21 cellular contexts compared by ENCODE assay signal in the genomic region with DNA sequence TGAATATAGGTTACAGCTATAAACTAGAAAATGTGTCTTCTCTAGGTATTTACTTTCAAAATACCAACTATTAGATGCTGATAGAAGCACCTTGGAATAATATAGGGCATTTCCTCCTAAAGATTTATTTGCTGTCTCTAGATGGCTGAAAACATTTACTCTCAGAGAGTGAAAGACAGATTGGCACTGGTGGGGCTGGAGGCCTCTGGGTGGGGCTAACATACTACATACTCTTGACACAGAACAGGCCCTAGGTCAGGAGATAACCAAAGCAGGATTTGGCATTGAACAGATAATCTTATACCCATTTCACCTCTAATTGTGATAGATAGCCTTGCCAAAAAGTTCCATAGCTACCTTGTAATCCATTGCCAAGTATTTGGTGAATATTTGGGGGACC.
"Had no signal": no experiment of that assay in that cellular context is flagged by ENCODE, and none has a peak within 500 bp of the region (broad histone marks: within the 10 kb centered on the region; RNA-seq: fewer than 3 reads in every experiment).

No MANE protein-coding gene starts in this region.

- H3K4me2 ChIP-seq: smooth muscle cell had no signal

- H3K36me3 Mint-ChIP-seq: activated CD8-positive, alpha-beta memory T cell treated with anti-CD3 and anti-CD28 coated beads, Interleukin-2, amount 10 ng/mL, durations not matched to agents 7 days and 5 days; stimulated activated memory B cell treated with anti-CD40 and anti-IgM and Interleukin-4, amounts not matched to agents 10 μg/mL and 1 μg/mL and 100 μg/mL, for 72 hours; WTC11 had no signal

- H3K4me3 Mint-ChIP-seq: activated CD4-positive, alpha-beta T cell treated with anti-CD3 and anti-CD28 coated beads for 36 hours; activated CD8-positive, alpha-beta memory T cell treated with anti-CD3 and anti-CD28 coated beads, Interleukin-2, amount 10 ng/mL, durations not matched to agents 7 days and 5 days; activated T-helper 17 cell treated with anti-CD3 and anti-CD28 coated beads, Interleukin-2, amount 50 U/mL, for 72 hours; nephron progenitor cell; stimulated activated memory B cell treated with anti-CD40 and anti-IgM and Interleukin-4, amounts not matched to agents 10 μg/mL and 1 μg/mL and 100 μg/mL, for 72 hours; WTC11 had no signal

- H3K36me3 ChIP-seq: brain microvascular endothelial cell, gastroesophageal sphincter, heart left ventricle had no signal

- ATAC-seq: activated CD4-positive, alpha-beta T cell treated with anti-CD3 and anti-CD28 coated beads for 36 hours; activated CD8-positive, alpha-beta memory T cell treated with anti-CD3 and anti-CD28 coated beads, Interleukin-2, amount 10 ng/mL, durations not matched to agents 7 days and 5 days; activated T-helper 17 cell treated with anti-CD3 and anti-CD28 coated beads, Interleukin-2, amount 50 U/mL, for 72 hours; gastroesophageal sphincter; heart left ventricle; left lobe of liver; sciatic nerve; stimulated activated memory B cell treated with anti-CD40 and anti-IgM and Interleukin-4, amounts not matched to agents 10 μg/mL and 1 μg/mL and 100 μg/mL, for 72 hours; WTC11 had no signal

- H3K4me1 ChIP-seq: gastroesophageal sphincter, heart left ventricle had no signal

- H3K4me3 ChIP-seq: gastroesophageal sphincter, heart left ventricle, smooth muscle cell had no signal

- H3K27ac Mint-ChIP-seq: activated CD4-positive, alpha-beta T cell treated with anti-CD3 and anti-CD28 coated beads for 36 hours; activated CD8-positive, alpha-beta memory T cell treated with anti-CD3 and anti-CD28 coated beads, Interleukin-2, amount 10 ng/mL, durations not matched to agents 7 days and 5 days; activated T-helper 17 cell treated with anti-CD3 and anti-CD28 coated beads, Interleukin-2, amount 50 U/mL, for 72 hours; nephron progenitor cell; stimulated activated memory B cell treated with anti-CD40 and anti-IgM and Interleukin-4, amounts not matched to agents 10 μg/mL and 1 μg/mL and 100 μg/mL, for 72 hours; WTC11 had no signal

- DNase-seq: activated CD4-positive, alpha-beta T cell treated with anti-CD3 and anti-CD28 coated beads for 36 hours; activated CD4-positive, alpha-beta T cell treated with anti-CD3 and anti-CD28 coated beads, Interleukin-2, amount 50 U/mL, for 48 hours; activated CD8-positive, alpha-beta memory T cell treated with anti-CD3 and anti-CD28 coated beads, Interleukin-2, amount 10 ng/mL, durations not matched to agents 7 days and 5 days; activated naive CD4-positive, alpha-beta T cell treated with anti-CD3 and anti-CD28 coated beads, Interleukin-2, amount 50 U/mL, for 16 hours; aorta; brain microvascular endothelial cell; central memory CD4-positive, alpha-beta T cell; heart left ventricle; kidney; mammary epithelial cell; nephron progenitor cell; nucleus accumbens; stimulated activated CD4-positive, alpha-beta T cell treated with anti-CD3 and anti-CD28 coated beads, Interleukin-4, amount 100 ng/mL, for 1 hour; T-helper 2 cell had no signal

- H3K27me3 ChIP-seq: brain microvascular endothelial cell, gastroesophageal sphincter, heart left ventricle had no signal

- H3K9me3 Mint-ChIP-seq: activated T-helper 17 cell treated with anti-CD3 and anti-CD28 coated beads, Interleukin-2, amount 50 U/mL, for 72 hours; nephron progenitor cell; stimulated activated memory B cell treated with anti-CD40 and anti-IgM and Interleukin-4, amounts not matched to agents 10 μg/mL and 1 μg/mL and 100 μg/mL, for 72 hours; WTC11 had no signal

- H3K9me3 ChIP-seq: gastroesophageal sphincter, heart left ventricle had no signal

- H3K4me1 Mint-ChIP-seq: activated CD4-positive, alpha-beta T cell treated with anti-CD3 and anti-CD28 coated beads for 36 hours; activated CD8-positive, alpha-beta memory T cell treated with anti-CD3 and anti-CD28 coated beads, Interleukin-2, amount 10 ng/mL, durations not matched to agents 7 days and 5 days; activated T-helper 17 cell treated with anti-CD3 and anti-CD28 coated beads, Interleukin-2, amount 50 U/mL, for 72 hours; nephron progenitor cell; stimulated activated memory B cell treated with anti-CD40 and anti-IgM and Interleukin-4, amounts not matched to agents 10 μg/mL and 1 μg/mL and 100 μg/mL, for 72 hours had no signal

- H3K27ac ChIP-seq: brain microvascular endothelial cell, gastroesophageal sphincter, heart left ventricle had no signal

- H3K27me3 Mint-ChIP-seq: activated CD4-positive, alpha-beta T cell treated with anti-CD3 and anti-CD28 coated beads for 36 hours; activated T-helper 17 cell treated with anti-CD3 and anti-CD28 coated beads, Interleukin-2, amount 50 U/mL, for 72 hours had no signal
